ENCODE assay signal across 8 cellular contexts in genomic region chr1:149917590-149918144, GRCh38. TPM values are rescaled to one million over a fixed set of nuclear protein-coding genes. Genes with fewer than 3 reads are reported as not detected.
DNase-seq lines count a peak whose midpoint lies in the region; ATAC-seq and TF ChIP-seq lines count a peak whose summit lies in the region.

Gene SV2A (minus strand): TSS chr1:149917844. CDS start chr1:149913840, 4,004 bp downstream.

- H3K9ac ChIP-seq in Loucy (ENCODE audit: low read depth, low read length, poor library complexity, severe bottlenecking): peak within 1 kb of the TSS; percentile 91
- no peak within 1 kb of the TSS for H3K9ac ChIP-seq in mammary epithelial cell (ENCODE audit: insufficient read depth, low read length)

- H3K36me3 Mint-ChIP-seq in CD4-positive, alpha-beta memory T cell: peaks cover 12% of the 10 kb centered on the region in 2 donors
- H3K36me3 Mint-ChIP-seq in T-helper 1 cell treated with Interleukin-12 subunit alpha and Interleukin-12 subunit beta and Interleukin-4 antibody, amounts not matched to agents 30 μg/mL and 1 μg/mL, for 36 hours (ENCODE audit: low read depth): peaks cover 8% of the 10 kb centered on the region

- no peaks in the 10 kb centered on the region for H3K9me2 ChIP-seq in Loucy (replicated peaks; ENCODE audit: low read depth, low read length)

- H3K4me1 ChIP-seq in CD4-positive, alpha-beta memory T cell (ENCODE audit: insufficient read depth, low read length): peaks cover 25% of the 10 kb centered on the region
- H3K4me1 ChIP-seq in Loucy (ENCODE audit: insufficient read depth, low read length, poor library complexity, severe bottlenecking) (peaks cover 50% of the 10 kb centered on the region), mammary epithelial cell (ENCODE audit: insufficient read depth, low read length) (no peaks in the 10 kb centered on the region)

- dilution Hi-C loops in mammary epithelial cell (cut with HindIII; ENCODE audit: low sequenced_read_pairs): no loop called here

- POLR2A ChIA-PET in CD4-positive, alpha-beta memory T cell (lab: Charles Lee; ENCODE audit: partially characterized antibody): interaction anchor here (0.6 to 2.7 kb wide), 3 partner anchors 10 to 30 kb away, joined by 3 to 8 read pairs (median 6); partner anchors contain the start of gene BOLA1

- peak; percentile 31 to 53 (median 35) for DNase-seq in CD4-positive, alpha-beta memory T cell
- DNase-seq in mammary epithelial cell: no peak
- DNase-seq in inferior parietal cortex (ENCODE audit: extremely low spot score): peak; percentile 54
- DNase-seq in stimulated activated CD4-positive, alpha-beta T cell treated with anti-CD3 and anti-CD28 coated beads, Interleukin-1b, Interleukin-23, amount 100 ng/mL, for 24 hours (ENCODE audit: low read depth in 4 of 4, low spot score in 1 of 4): peak; percentile 15 to 43 (median 32)
- no peak for DNase-seq in posterior vena cava (ENCODE audit: low spot score)

- peak within 1 kb of the TSS in 5 of 7 donors; percentile 75 to 93 (median 85) for H3K27ac Mint-ChIP-seq in CD4-positive, alpha-beta memory T cell
- peak within 1 kb of the TSS; percentile 83 for H3K27ac Mint-ChIP-seq in T-helper 1 cell treated with Interleukin-12 subunit alpha and Interleukin-12 subunit beta and Interleukin-4 antibody, amounts not matched to agents 30 μg/mL and 1 μg/mL, for 36 hours

- H3K27me3 ChIP-seq in CD4-positive, alpha-beta memory T cell (ENCODE audit: insufficient read depth, low read length): no peaks in the 10 kb centered on the region
- H3K27me3 ChIP-seq in Loucy (ENCODE audit: insufficient read depth, low read length, poor library complexity, severe bottlenecking) (no peaks in the 10 kb centered on the region), mammary epithelial cell (ENCODE audit: insufficient read depth, low read length) (no peaks in the 10 kb centered on the region)

- peaks cover 17 to 49% (median 29%) of the 10 kb centered on the region in 4 donors for H3K4me1 Mint-ChIP-seq in CD4-positive, alpha-beta memory T cell
- peaks cover 38% of the 10 kb centered on the region for H3K4me1 Mint-ChIP-seq in T-helper 1 cell treated with Interleukin-12 subunit alpha and Interleukin-12 subunit beta and Interleukin-4 antibody, amounts not matched to agents 30 μg/mL and 1 μg/mL, for 36 hours (ENCODE audit: low read depth)

- BruUV-seq in mammary epithelial cell (replicated peaks; lab: Mats Ljungman, UMichigan): no TSS peak

- H3K27ac ChIP-seq in CD4-positive, alpha-beta memory T cell (ENCODE audit: low read depth, low read length): peak within 1 kb of the TSS; percentile 29
- H3K27ac ChIP-seq in mammary epithelial cell (ENCODE audit: insufficient read depth, low read depth, low read length): no peak within 1 kb of the TSS

- H3K9me3 Mint-ChIP-seq in CD4-positive, alpha-beta memory T cell: peaks cover 0 to 3% (median 0%) of the 10 kb centered on the region in 8 donors
- no peaks in the 10 kb centered on the region for H3K9me3 Mint-ChIP-seq in T-helper 1 cell treated with Interleukin-12 subunit alpha and Interleukin-12 subunit beta and Interleukin-4 antibody, amounts not matched to agents 30 μg/mL and 1 μg/mL, for 36 hours

- WGBS in mammary epithelial cell (ENCODE audit: low coverage, missing lambda C conversion rate): 0% methylated on average over 4 of the region's 24 CpGs

- H3K4me3 ChIP-seq in CD4-positive, alpha-beta memory T cell (ENCODE audit: low read length in 2 of 2): peak within 1 kb of the TSS; percentile 52 to 59
- H3K4me3 ChIP-seq in Loucy (ENCODE audit: low read length, poor library complexity, severe bottlenecking) (peak within 1 kb of the TSS; percentile 93), mammary epithelial cell (replicated peaks in 1 of 3; ENCODE audit: insufficient read depth in 1 of 3, low read depth in 2 of 3, low read length in 3 of 3) (peak within 1 kb of the TSS; percentile 3 to 40 (median 18))

- H3K4me2 ChIP-seq in Loucy (ENCODE audit: low read depth, low read length, poor library complexity, severe bottlenecking): peak within 1 kb of the TSS; percentile 89
- H3K4me2 ChIP-seq in mammary epithelial cell (ENCODE audit: insufficient read depth, low read depth, low read length): peak within 1 kb of the TSS; percentile 56

- intact Hi-C loops in CD4-positive, alpha-beta memory T cell (cut with micrococcal nuclease): no loop called here
- intact Hi-C loops in mammary epithelial cell (cut with micrococcal nuclease) (no loop called here), posterior vena cava (cut with DNase I) (no loop called here)

- H3K27me3 Mint-ChIP-seq in CD4-positive, alpha-beta memory T cell: no peaks in the 10 kb centered on the region
- no peaks in the 10 kb centered on the region for H3K27me3 Mint-ChIP-seq in T-helper 1 cell treated with Interleukin-12 subunit alpha and Interleukin-12 subunit beta and Interleukin-4 antibody, amounts not matched to agents 30 μg/mL and 1 μg/mL, for 36 hours (ENCODE audit: low read depth)

- H3K79me2 ChIP-seq in Loucy (ENCODE audit: insufficient read depth, low read length) (peaks cover 56% of the 10 kb centered on the region), mammary epithelial cell (ENCODE audit: insufficient read depth, low read length) (no peaks in the 10 kb centered on the region)

- H4K20me1 ChIP-seq in Loucy (ENCODE audit: insufficient read depth, low read length, poor library complexity, severe bottlenecking) (peaks cover 29% of the 10 kb centered on the region), mammary epithelial cell (ENCODE audit: insufficient read depth, low read length) (no peaks in the 10 kb centered on the region)

- H3K4me3 Mint-ChIP-seq in CD4-positive, alpha-beta memory T cell: peak within 1 kb of the TSS; percentile 85 to 94 (median 90)
- peak within 1 kb of the TSS; percentile 94 for H3K4me3 Mint-ChIP-seq in T-helper 1 cell treated with Interleukin-12 subunit alpha and Interleukin-12 subunit beta and Interleukin-4 antibody, amounts not matched to agents 30 μg/mL and 1 μg/mL, for 36 hours

- no peak for ATAC-seq in HG03442 (IDR thresholded peaks at IDR 0.05; ENCODE audit: unreplicated experiment)

- in situ Hi-C loops in mammary epithelial cell (cut with MboI; ENCODE audit: low sequenced_read_pairs in 2 of 2): no loop called here

- CTCF ChIA-PET in CD4-positive, alpha-beta memory T cell (lab: Charles Lee; ENCODE audit: partially characterized antibody): no interaction called here
- CTCF ChIA-PET in mammary epithelial cell (lab: Charles Lee; ENCODE audit: low non-redundant PET): no interaction called here

- peaks cover 3% of the 10 kb centered on the region for H3K36me3 ChIP-seq in CD4-positive, alpha-beta memory T cell (ENCODE audit: insufficient read depth, low read length)
- H3K36me3 ChIP-seq in Loucy (ENCODE audit: insufficient read depth, low read length): peaks cover 13% of the 10 kb centered on the region; the same call in 1 of the 2 replicates
- H3K36me3 ChIP-seq in mammary epithelial cell (ENCODE audit: insufficient read depth, low read length): no peaks in the 10 kb centered on the region

- H3K9me3 ChIP-seq in CD4-positive, alpha-beta memory T cell (ENCODE audit: control insufficient read depth in 1 of 2, low read length in 2 of 2): no peaks in the 10 kb centered on the region
- H3K9me3 ChIP-seq in Loucy (ENCODE audit: insufficient read depth, low read depth, low read length): no peaks in the 10 kb centered on the region
- no peaks in the 10 kb centered on the region for H3K9me3 ChIP-seq in mammary epithelial cell (replicated peaks; ENCODE audit: insufficient read depth, low read length)

- no peak for TF ChIP-seq CTCF in Loucy (conservative IDR thresholded peaks at IDR 0.05; ENCODE audit: low read length)
- TF ChIP-seq CTCF in mammary epithelial cell (conservative IDR thresholded peaks at IDR 0.05 in 1 of 2, IDR thresholded peaks at IDR 0.05 in 1 of 2; ENCODE audit: extremely low read depth in 1 of 2, insufficient read depth in 1 of 2, low read depth in 1 of 2, low read length in 2 of 2): no peak

- H3F3A ChIP-seq in Loucy (ENCODE audit: low read depth): no peaks in the 10 kb centered on the region

- peak within 1 kb of the TSS; percentile 91 for H2AFZ ChIP-seq in Loucy (ENCODE audit: low read length)
- H2AFZ ChIP-seq in mammary epithelial cell (ENCODE audit: low read depth, low read length): peak within 1 kb of the TSS; percentile 77

RNA-seq across cellular contexts. Expression of gene SV2A, which starts in this region (rescaled TPM):
- total RNA-seq in CD4-positive, alpha-beta memory T cell: 1 to 10 TPM; 4.3 to 5.0 TPM
- polyA plus RNA-seq in CD4-positive, alpha-beta memory T cell: 1 to 10 TPM; 2.8 to 2.9 TPM
- total RNA-seq in mammary epithelial cell: 1 to 10 TPM; 3.4 to 4.0 TPM
- 1.00 TPM for polyA plus RNA-seq in mammary epithelial cell
- polyA minus RNA-seq in mammary epithelial cell: not detected
- total RNA-seq in posterior vena cava: 1 to 10 TPM; 7.5 TPM

Comparison
In these comparisons a context has a peak if more than half of its experiments do, and no peak if none do; other contexts are left out.
1. DNase-seq: peak in CD4-positive, alpha-beta memory T cell (5 of 5), inferior parietal cortex (single experiment) and stimulated activated CD4-positive, alpha-beta T cell treated with anti-CD3 and anti-CD28 coated beads, Interleukin-1b, Interleukin-23, amount 100 ng/mL, for 24 hours (4 of 4); none in mammary epithelial cell (single experiment) and posterior vena cava (single experiment).
2. H3K4me3 ChIP-seq: peak in every context shown above with its lines; median percentile 93 in Loucy; 56 in CD4-positive, alpha-beta memory T cell; 18 in mammary epithelial cell.